In genomic region chr15:25677719-25678497, GRCh38 we compare ENCODE assay signal across 23 cellular contexts.
"Had no signal": no experiment of that assay in that cellular context is flagged by ENCODE, and none has a peak within 500 bp of the region (broad histone marks: within the 10 kb centered on the region; RNA-seq: fewer than 3 reads in every experiment).

No MANE protein-coding gene starts in this region.

- H3K4me3 Mint-ChIP-seq: activated CD4-positive, alpha-beta memory T cell treated with anti-CD3 and anti-CD28 coated beads, Interleukin-2, amount 10 ng/mL, durations not matched to agents 7 days and 5 days; activated naive CD4-positive, alpha-beta T cell treated with anti-CD3 and anti-CD28 coated beads, Interleukin-2, amount 10 ng/mL, durations not matched to agents 7 days and 5 days; activated T-cell treated with anti-CD3 and anti-CD28 coated beads, Interleukin-2, amount 50 U/mL, for 72 hours; memory B cell; naive thymus-derived CD8-positive, alpha-beta T cell; stimulated activated naive CD8-positive, alpha-beta T cell treated with anti-CD3 and anti-CD28 coated beads, Interleukin-15, Interleukin-2, amounts not matched to agents 100 ng/mL and 50 ng/mL, for 24 hours; T-helper 17 cell had no signal

- H3K4me3 ChIP-seq: body of pancreas, ovary, prostate gland, tibial artery had no signal

- H3K27ac ChIP-seq: body of pancreas, ovary, prostate gland had no signal

- H3K27me3 Mint-ChIP-seq: activated CD4-positive, alpha-beta memory T cell treated with anti-CD3 and anti-CD28 coated beads, Interleukin-2, amount 10 ng/mL, durations not matched to agents 7 days and 5 days; activated naive CD4-positive, alpha-beta T cell treated with anti-CD3 and anti-CD28 coated beads, Interleukin-2, amount 10 ng/mL, durations not matched to agents 7 days and 5 days; naive thymus-derived CD8-positive, alpha-beta T cell; stimulated activated naive CD8-positive, alpha-beta T cell treated with anti-CD3 and anti-CD28 coated beads, Interleukin-15, Interleukin-2, amounts not matched to agents 100 ng/mL and 50 ng/mL, for 24 hours; T-helper 17 cell had no signal

- H3K36me3 Mint-ChIP-seq: memory B cell had no signal

- DNase-seq: activated CD4-positive, alpha-beta memory T cell treated with anti-CD3 and anti-CD28 coated beads, Interleukin-2, amount 10 ng/mL, durations not matched to agents 7 days and 5 days; activated CD4-positive, alpha-beta T cell treated with anti-CD3 and anti-CD28 coated beads for 48 hours; activated effector memory CD4-positive, alpha-beta T cell treated with anti-CD3 and anti-CD28 coated beads, Interleukin-2, amount 50 U/mL, for 16 hours; activated naive CD4-positive, alpha-beta T cell treated with anti-CD3 and anti-CD28 coated beads, Interleukin-2, amount 10 ng/mL, durations not matched to agents 7 days and 5 days; activated T-cell treated with anti-CD3 and anti-CD28 coated beads, Interleukin-2, amount 50 U/mL, for 72 hours; amygdala; body of pancreas; dermis blood vessel endothelial cell; effector CD8-positive, alpha-beta T cell; hippocampal formation; naive thymus-derived CD8-positive, alpha-beta T cell; ovary; stimulated activated CD4-positive, alpha-beta T cell treated with anti-CD3 and anti-CD28 coated beads, Interleukin-12 subunit alpha, Interleukin-12 subunit beta, amount 100 ng/mL, for 4 hours; stimulated activated CD4-positive, alpha-beta T cell treated with anti-CD3 and anti-CD28 coated beads, Interleukin-4, amount 100 ng/mL, for 4 hours; substantia nigra; SW 1271; T-helper 17 cell had no signal

- H3K9me3 Mint-ChIP-seq: activated CD4-positive, alpha-beta memory T cell treated with anti-CD3 and anti-CD28 coated beads, Interleukin-2, amount 10 ng/mL, durations not matched to agents 7 days and 5 days; activated naive CD4-positive, alpha-beta T cell treated with anti-CD3 and anti-CD28 coated beads, Interleukin-2, amount 10 ng/mL, durations not matched to agents 7 days and 5 days; activated T-cell treated with anti-CD3 and anti-CD28 coated beads, Interleukin-2, amount 50 U/mL, for 72 hours; stimulated activated naive CD8-positive, alpha-beta T cell treated with anti-CD3 and anti-CD28 coated beads, Interleukin-15, Interleukin-2, amounts not matched to agents 100 ng/mL and 50 ng/mL, for 24 hours had no signal

- H3K9me3 ChIP-seq: body of pancreas, ovary, prostate gland, tibial artery had no signal

- H3K27me3 ChIP-seq: body of pancreas, ovary, tibial artery had no signal

- H3K27ac Mint-ChIP-seq: activated CD4-positive, alpha-beta memory T cell treated with anti-CD3 and anti-CD28 coated beads, Interleukin-2, amount 10 ng/mL, durations not matched to agents 7 days and 5 days; activated naive CD4-positive, alpha-beta T cell treated with anti-CD3 and anti-CD28 coated beads, Interleukin-2, amount 10 ng/mL, durations not matched to agents 7 days and 5 days; activated T-cell treated with anti-CD3 and anti-CD28 coated beads, Interleukin-2, amount 50 U/mL, for 72 hours; memory B cell; stimulated activated naive CD8-positive, alpha-beta T cell treated with anti-CD3 and anti-CD28 coated beads, Interleukin-15, Interleukin-2, amounts not matched to agents 100 ng/mL and 50 ng/mL, for 24 hours; T-helper 17 cell had no signal

- FAIRE-seq: frontal cortex had no signal

- H3K4me1 Mint-ChIP-seq: activated CD4-positive, alpha-beta memory T cell treated with anti-CD3 and anti-CD28 coated beads, Interleukin-2, amount 10 ng/mL, durations not matched to agents 7 days and 5 days; activated naive CD4-positive, alpha-beta T cell treated with anti-CD3 and anti-CD28 coated beads, Interleukin-2, amount 10 ng/mL, durations not matched to agents 7 days and 5 days; memory B cell; T-helper 17 cell had no signal

- H3K4me1 ChIP-seq: body of pancreas, prostate gland had no signal

- ATAC-seq: activated T-cell treated with anti-CD3 and anti-CD28 coated beads, Interleukin-2, amount 50 U/mL, for 72 hours; body of pancreas; esophagus mucosa; naive thymus-derived CD8-positive, alpha-beta T cell; T-helper 17 cell had no signal

- H3K36me3 ChIP-seq: ovary, prostate gland had no signal
